8 cellular contexts compared by ENCODE assay signal in the genomic region with DNA sequence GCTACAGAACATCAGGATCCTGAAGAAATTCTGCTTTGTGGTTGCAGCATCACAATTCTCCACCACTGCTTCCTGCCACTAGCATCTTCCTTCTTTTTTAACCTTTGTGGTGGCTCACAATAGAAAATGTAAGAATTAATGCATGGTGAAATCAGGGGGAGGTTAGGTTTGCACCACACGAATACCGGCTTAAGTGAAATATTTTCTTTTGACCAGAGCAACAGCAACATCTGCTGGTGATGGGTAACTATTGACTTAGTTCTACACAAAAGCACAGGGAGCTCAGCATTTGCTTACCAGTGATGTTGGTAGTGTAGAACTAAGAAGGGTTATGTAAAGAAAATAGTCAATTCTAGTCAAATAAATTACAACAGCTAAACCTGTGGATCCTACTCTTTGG.
A peak's percentile ranks its signal among the peaks of the same experiment; 100 is the strongest.
DNase-seq lines count a peak whose midpoint lies in the region; ATAC-seq and TF ChIP-seq lines count a peak whose summit lies in the region.

No MANE protein-coding gene starts in this region.

- H3K4me1 Mint-ChIP-seq in CD14-positive monocyte (peaks cover 3% of the 10 kb centered on the region), immature natural killer cell (peaks cover 2 to 6% of the 10 kb centered on the region in 2 donors)

- H3K4me1 ChIP-seq in upper lobe of right lung: no peaks in the 10 kb centered on the region

- intact Hi-C loops in CD14-positive monocyte (cut with micrococcal nuclease): no loop called here
- intact Hi-C loops in upper lobe of right lung (cut with DNase I): no loop called here

- peaks cover 93% of the 10 kb centered on the region for H3K36me3 ChIP-seq in upper lobe of right lung

- H3K27me3 ChIP-seq in upper lobe of right lung: no peaks in the 10 kb centered on the region

- no peak overlapping the region for H3K4me3 ChIP-seq in fibroblast of pulmonary artery (replicated peaks; ENCODE audit: low read depth, low read length)
- no peak overlapping the region for H3K4me3 ChIP-seq in upper lobe of right lung

- DNase-seq in CD14-positive monocyte (ENCODE audit: low spot score): no peak
- DNase-seq in OCI-M1 (lab: John Stamatoyannopoulos, UW): peak; percentile 61
- peak; percentile 82 for DNase-seq in fibroblast of pulmonary artery (ENCODE audit: low read depth)
- no peak for DNase-seq in upper lobe of right lung
- no peak for DNase-seq in immature natural killer cell
- DNase-seq in NCI-H2227 treated with DMSO at 0.1 percent for 48 hours (lab: John Stamatoyannopoulos, UW): no peak

- H3K27ac Mint-ChIP-seq in CD14-positive monocyte: no peak overlapping the region
- peak overlapping the region in 2 of 6 donors; percentile 18 to 72 for H3K27ac Mint-ChIP-seq in immature natural killer cell

- H3K36me3 Mint-ChIP-seq in CD14-positive monocyte: peaks cover 28 to 35% of the 10 kb centered on the region in 2 donors
- H3K36me3 Mint-ChIP-seq in immature natural killer cell: peaks cover 9 to 42% (median 35%) of the 10 kb centered on the region in 3 donors

- H3K27me3 Mint-ChIP-seq in CD14-positive monocyte (ENCODE audit: low read depth in 3 of 3) (no peaks in the 10 kb centered on the region), immature natural killer cell (ENCODE audit: low read depth in 3 of 3) (peaks cover 0 to 4% (median 0%) of the 10 kb centered on the region in 3 donors)

- H3K4me3 Mint-ChIP-seq in CD14-positive monocyte (no peak overlapping the region), immature natural killer cell (no peak overlapping the region)

- H3K27ac ChIP-seq in upper lobe of right lung: no peak overlapping the region

- TF ChIP-seq CTCF in CD14-positive monocyte (IDR thresholded peaks at IDR 0.05) (peak; percentile 39), fibroblast of pulmonary artery (IDR thresholded peaks at IDR 0.05; ENCODE audit: low read length, missing control alignments) (peak; percentile 56), upper lobe of right lung (IDR thresholded peaks at IDR 0.05) (peak; percentile 27)

- H3K9me3 Mint-ChIP-seq in CD14-positive monocyte (no peaks in the 10 kb centered on the region), immature natural killer cell (no peaks in the 10 kb centered on the region)

- H3K9me3 ChIP-seq in upper lobe of right lung: no peaks in the 10 kb centered on the region

- peak; percentile 69 for ATAC-seq in GM18517 (IDR thresholded peaks at IDR 0.05; ENCODE audit: unreplicated experiment)
- ATAC-seq in HG03342 (IDR thresholded peaks at IDR 0.05; ENCODE audit: unreplicated experiment): peak; percentile 64
- ATAC-seq in upper lobe of right lung: peak; percentile 38

Comparison
In these comparisons a context has a peak if more than half of its experiments do, and no peak if none do; other contexts are left out.
1. DNase-seq: peak in OCI-M1 (single experiment) and fibroblast of pulmonary artery (single experiment); none in CD14-positive monocyte (single experiment), upper lobe of right lung (single experiment), immature natural killer cell (0 of 3) and NCI-H2227 treated with DMSO at 0.1 percent for 48 hours (single experiment).
2. Peak in every context shown above with its lines, with median percentiles within 50 percentile points of each other: CTCF ChIP-seq and ATAC-seq.